7 cellular contexts compared by ENCODE assay signal in the genomic region with DNA sequence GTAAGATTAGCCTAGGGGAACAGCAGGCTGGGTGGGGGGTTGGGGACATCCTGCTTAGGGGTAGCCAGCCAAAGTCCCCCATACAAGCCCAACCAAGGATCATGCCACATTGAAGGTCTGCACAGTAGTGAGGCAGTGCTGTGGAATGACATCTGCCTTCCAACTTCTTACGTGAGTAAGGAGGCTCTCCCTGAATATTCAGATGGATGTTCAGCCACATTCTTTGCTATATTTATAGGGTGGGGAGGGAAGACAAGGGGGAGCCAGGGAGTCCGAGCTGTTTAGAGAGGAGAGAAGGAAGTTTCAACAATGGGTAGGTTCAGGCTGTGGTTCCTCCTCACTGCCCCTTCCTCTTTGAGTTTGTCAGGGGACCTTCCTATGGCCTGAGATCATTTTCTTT. TPM values are rescaled to one million over a fixed set of nuclear protein-coding genes. Genes with fewer than 3 reads are reported as not detected.
DNase-seq lines count a peak whose midpoint lies in the region; ATAC-seq, FAIRE-seq and TF ChIP-seq lines count a peak whose summit lies in the region.

No MANE protein-coding gene starts in this region.

- H3K9ac ChIP-seq in SU-DHL-6 (ENCODE audit: low read length), result peak overlapping the region; percentile 64

- H3K9me3 ChIP-seq in SU-DHL-6 (ENCODE audit: insufficient read depth, low read length), result no peaks in the 10 kb centered on the region
- no peaks in the 10 kb centered on the region for H3K9me3 ChIP-seq in BE2C

- H3K79me2 ChIP-seq in SU-DHL-6 (ENCODE audit: insufficient read depth, low read length), result peaks cover 77% of the 10 kb centered on the region

- H3K36me3 Mint-ChIP-seq in stimulated activated effector memory CD8-positive, alpha-beta T cell treated with anti-CD3 and anti-CD28 coated beads, Interleukin-12 subunit alpha, Interleukin-12 subunit beta, amount 100 ng/mL, for 72 hours, result peaks cover 88% of the 10 kb centered on the region

- H3K9me3 Mint-ChIP-seq in stimulated activated effector memory CD8-positive, alpha-beta T cell treated with anti-CD3 and anti-CD28 coated beads, Interleukin-12 subunit alpha, Interleukin-12 subunit beta, amount 100 ng/mL, for 72 hours, result no peaks in the 10 kb centered on the region

- H2AFZ ChIP-seq in SU-DHL-6 (ENCODE audit: low read depth, low read length, severe bottlenecking), result no peak overlapping the region

- no peaks in the 10 kb centered on the region for H3K9me2 ChIP-seq in SU-DHL-6 (replicated peaks; ENCODE audit: insufficient read depth, low read length)

- no peaks in the 10 kb centered on the region for H3K36me3 ChIP-seq in SU-DHL-6 (ENCODE audit: low read length)
- no peaks in the 10 kb centered on the region for H3K36me3 ChIP-seq in BE2C

- peak; percentile 64 for ATAC-seq in foreskin keratinocyte
- ATAC-seq in stimulated activated effector memory CD8-positive, alpha-beta T cell treated with anti-CD3 and anti-CD28 coated beads, Interleukin-12 subunit alpha, Interleukin-12 subunit beta, amount 100 ng/mL, for 72 hours, result no peak

- peak overlapping the region; percentile 100 for H3K27ac ChIP-seq in SU-DHL-6 (ENCODE audit: low read depth, low read length)
- peak overlapping the region; percentile 64 for H3K27ac ChIP-seq in foreskin keratinocyte

- H3K4me3 ChIP-seq in SU-DHL-6 (ENCODE audit: insufficient read depth, low read length, poor library complexity, severe bottlenecking) (peak overlapping the region; percentile 33), BE2C (ENCODE audit: low read depth, low read length) (no peak overlapping the region)

- peaks cover 81% of the 10 kb centered on the region for H3K4me1 Mint-ChIP-seq in stimulated activated effector memory CD8-positive, alpha-beta T cell treated with anti-CD3 and anti-CD28 coated beads, Interleukin-12 subunit alpha, Interleukin-12 subunit beta, amount 100 ng/mL, for 72 hours

- peak overlapping the region; percentile 89 for H3K27ac Mint-ChIP-seq in stimulated activated effector memory CD8-positive, alpha-beta T cell treated with anti-CD3 and anti-CD28 coated beads, Interleukin-12 subunit alpha, Interleukin-12 subunit beta, amount 100 ng/mL, for 72 hours

- H3F3A ChIP-seq in SU-DHL-6 (ENCODE audit: insufficient read depth), result peaks cover 32% of the 10 kb centered on the region

- no peak for FAIRE-seq in RCC 7860 (lab: Jason Lieb, UNC)

- peak overlapping the region; percentile 71 for H3K4me3 Mint-ChIP-seq in stimulated activated effector memory CD8-positive, alpha-beta T cell treated with anti-CD3 and anti-CD28 coated beads, Interleukin-12 subunit alpha, Interleukin-12 subunit beta, amount 100 ng/mL, for 72 hours

- H3K4me1 ChIP-seq in foreskin keratinocyte (peaks cover 23% of the 10 kb centered on the region), BE2C (no peaks in the 10 kb centered on the region)

- H4K20me1 ChIP-seq in SU-DHL-6 (ENCODE audit: low read depth, low read length), result no peaks in the 10 kb centered on the region

- peak; percentile 63 for DNase-seq in HCEC 1CT
- peak in 1 of 2 donors; percentile 38 for DNase-seq in foreskin keratinocyte
- no peak for DNase-seq in stimulated activated effector memory CD8-positive, alpha-beta T cell treated with anti-CD3 and anti-CD28 coated beads, Interleukin-12 subunit alpha, Interleukin-12 subunit beta, amount 100 ng/mL, for 72 hours (ENCODE audit: low spot score in 2 of 2)
- DNase-seq in NCI-H345 treated with DMSO at 0.1 percent for 48 hours (lab: John Stamatoyannopoulos, UW; ENCODE audit: unreplicated experiment), result no peak
- no peak for DNase-seq in RCC 7860 (ENCODE audit: low spot score)
- DNase-seq in BE2C, result no peak

- H3K27me3 ChIP-seq in SU-DHL-6 (ENCODE audit: low read length), result no peaks in the 10 kb centered on the region
- no peaks in the 10 kb centered on the region for H3K27me3 ChIP-seq in foreskin keratinocyte
- H3K27me3 ChIP-seq in BE2C, result no peaks in the 10 kb centered on the region

- TF ChIP-seq CTCF in SU-DHL-6 (IDR thresholded peaks at IDR 0.05; ENCODE audit: insufficient read depth, low read length, poor library complexity, severe bottlenecking) (no peak), foreskin keratinocyte (conservative IDR thresholded peaks at IDR 0.05) (no peak), BE2C (IDR thresholded peaks at IDR 0.05; ENCODE audit: low read depth, low read length) (no peak)

- peak overlapping the region; percentile 94 for H3K4me2 ChIP-seq in SU-DHL-6 (ENCODE audit: low read depth, low read length, poor library complexity, severe bottlenecking)

RNA-seq across cellular contexts. Expression of a gene that starts 29.7 kb away (rescaled TPM):
- 407 and 503 TPM in 2 replicates for total RNA-seq in foreskin keratinocyte
- 199 and 212 TPM in 2 replicates for polyA plus RNA-seq in foreskin keratinocyte
- polyA plus RNA-seq in BE2C (2012; ENCODE audit: insufficient read depth, insufficient read length, low read depth), result 48.0 TPM
